Comparison of ENCODE assay signal across 11 cellular contexts in genomic region chr6:134630468-134631180, GRCh38.
DNase-seq lines count a peak whose midpoint lies in the region; TF ChIP-seq lines count a peak whose summit lies in the region.
"Had no signal": no experiment of that assay in that cellular context is flagged by ENCODE, and none has a peak within 500 bp of the region (broad histone marks: within the 10 kb centered on the region; RNA-seq: fewer than 3 reads in every experiment).

No MANE protein-coding gene starts in this region.

- H3K9me3 Mint-ChIP-seq in MCF 10A (ENCODE audit: unreplicated experiment) = no peaks in the 10 kb centered on the region

- H3K4me3 ChIP-seq in breast epithelium (no peak overlapping the region), transverse colon (no peak overlapping the region)
- H3K4me3 ChIP-seq: thoracic aorta had no signal

- TF ChIP-seq CTCF in MCF 10A (IDR thresholded peaks at IDR 0.05; ENCODE audit: unreplicated experiment) (no peak), breast epithelium (IDR thresholded peaks at IDR 0.05) (no peak), transverse colon (IDR thresholded peaks at IDR 0.05) (no peak)

- no peak overlapping the region for H3K4me3 Mint-ChIP-seq in MCF 10A (ENCODE audit: unreplicated experiment)

- POLR2A ChIA-PET in MCF 10A (lab: Yijun Ruan, JAX) = interaction anchor here (0.6 to 1.6 kb wide), 3 partner anchors 9 to 336 kb away, joined by 3 to 4 read pairs (median 3); no protein-coding TSS in a partner anchor

- intact Hi-C loops in MCF 10A (cut with micrococcal nuclease) (no loop called here), breast epithelium (cut with DNase I; ENCODE audit: low total_unique reads) (no loop called here), transverse colon (cut with DNase I; ENCODE audit: low total_unique reads) (loop anchor here (10.0 kb wide), 1 partner anchor 456 kb away; no protein-coding TSS in a partner anchor)

- CTCF ChIA-PET in MCF 10A (lab: Yijun Ruan, JAX) = interaction anchor here (1.4 to 1.6 kb wide), 2 partner anchors 8 to 459 kb away, joined by 4 to 5 read pairs; no protein-coding TSS in a partner anchor

- WGBS in transverse colon (ENCODE audit: low coverage in 1 of 2), 2 donors = 14 to 26% methylated on average over 8 to 11 of the region's 11 CpGs

- H3K36me3 ChIP-seq in breast epithelium = no peaks in the 10 kb centered on the region
- H3K36me3 ChIP-seq in transverse colon = no peaks in the 10 kb centered on the region
- H3K36me3 ChIP-seq: thoracic aorta had no signal

- TF ChIP-seq EP300 in transverse colon (IDR thresholded peaks at IDR 0.05; ENCODE audit: low read depth) = peak; percentile 98

- H3K4me1 ChIP-seq in breast epithelium (no peaks in the 10 kb centered on the region), transverse colon (peaks cover 0 to 36% (median 6%) of the 10 kb centered on the region in 4 donors)

- H3K4me1 Mint-ChIP-seq in MCF 10A (ENCODE audit: insufficient read depth, unreplicated experiment) = peaks cover 28% of the 10 kb centered on the region

- H3K27ac ChIP-seq in breast epithelium (peak overlapping the region in 1 of 2 donors; percentile 10), transverse colon (peak overlapping the region; percentile 62 to 78 (median 70))
- H3K27ac ChIP-seq: thoracic aorta had no signal

- H3K27ac Mint-ChIP-seq in MCF 10A (ENCODE audit: low read depth, unreplicated experiment) = no peak overlapping the region

- peak; percentile 27 for DNase-seq in MCF 10A (ENCODE audit: unreplicated experiment)
- DNase-seq in breast epithelium (ENCODE audit: low spot score in 2 of 2) = no peak
- peak; percentile 82 for DNase-seq in SIG-M5 treated with dmso at 0.1 percent for 504 hours (lab: John Stamatoyannopoulos, UW; ENCODE audit: unreplicated experiment)
- DNase-seq in inferior parietal cortex (ENCODE audit: extremely low spot score) = peak; percentile 68
- DNase-seq in transverse colon = peak; percentile 77
- DNase-seq in GOT3 (lab: John Stamatoyannopoulos, UW) = no peak
- DNase-seq in NCI-H1092 treated with DMSO at 0.1 percent for 48 hours (lab: John Stamatoyannopoulos, UW) = no peak
- DNase-seq in NK-92 (lab: John Stamatoyannopoulos, UW; ENCODE audit: unreplicated experiment) = no peak
- DNase-seq: activated CD4-positive, CD25-positive, alpha-beta regulatory T cell treated with anti-CD3 and anti-CD28 coated beads, Interleukin-2, amount 50 U/mL, for 72 hours; stimulated activated CD4-positive, alpha-beta T cell treated with anti-CD3 and anti-CD28 coated beads, Interleukin-1b, Interleukin-23, amount 100 ng/mL, for 48 hours had no signal

- TF ChIP-seq POLR2A in breast epithelium (IDR thresholded peaks at IDR 0.05) = no peak
- no peak for TF ChIP-seq POLR2A in transverse colon (IDR thresholded peaks at IDR 0.05)

- no peaks in the 10 kb centered on the region for H3K27me3 Mint-ChIP-seq in MCF 10A (ENCODE audit: insufficient read depth, unreplicated experiment)

- no TSS peak for BruUV-seq in MCF 10A (replicated peaks; lab: Mats Ljungman, UMichigan)

- in situ Hi-C loops in transverse colon (cut with MboI; ENCODE audit: low pct_ligation_motif_present in 1 of 4, low pct_unique_long_range_greater_than_20kb in 1 of 4, low sequenced_read_pairs in 3 of 4) = loop anchor here in 1 of 4 donors (25.0 kb wide), 1 partner anchor 468 kb away; no protein-coding TSS in a partner anchor

- H3K36me3 Mint-ChIP-seq in MCF 10A (ENCODE audit: insufficient read depth, unreplicated experiment) = no peaks in the 10 kb centered on the region

- H3K27me3 ChIP-seq in breast epithelium (no peaks in the 10 kb centered on the region), transverse colon (no peaks in the 10 kb centered on the region)

- H3K9me3 ChIP-seq in breast epithelium = no peaks in the 10 kb centered on the region
- H3K9me3 ChIP-seq in transverse colon = no peaks in the 10 kb centered on the region
- H3K9me3 ChIP-seq: thoracic aorta had no signal

Comparison
In these comparisons a context has a peak if more than half of its experiments do, and no peak if none do; other contexts are left out.
1. DNase-seq: peak in MCF 10A (single experiment), SIG-M5 treated with dmso at 0.1 percent for 504 hours (single experiment), inferior parietal cortex (single experiment) and transverse colon (single experiment); none in breast epithelium (0 of 2), GOT3 (single experiment), NCI-H1092 treated with DMSO at 0.1 percent for 48 hours (single experiment) and NK-92 (single experiment).